Comparison of ENCODE assay signal across 1 cellular context in genomic region chr12:62250671-62251608, GRCh38.
TF ChIP-seq lines count a peak whose summit lies in the region.

No MANE protein-coding gene starts in this region.

TF ChIP-seq in HepG2, 621 proteins besides CTCF, POLR2A, EP300 and RAD21 (continued from another document):
- TF ChIP-seq ZBTB25 (CRISPR knock-in tag; IDR thresholded peaks at IDR 0.05) (no peak), ZNF224 (CRISPR knock-in tag; IDR thresholded peaks at IDR 0.05) (no peak), U2AF1 (optimal IDR thresholded peaks at IDR 0.05; ENCODE audit: low read depth, low read length) (no peak), ZNF816 (CRISPR knock-in tag; IDR thresholded peaks at IDR 0.05; ENCODE audit: borderline replicate concordance) (no peak), SUZ12 (IDR thresholded peaks at IDR 0.05; ENCODE audit: low read depth, low read length) (no peak), ZNF614 (CRISPR knock-in tag; IDR thresholded peaks at IDR 0.05; ENCODE audit: borderline replicate concordance) (no peak), ZNF768 (CRISPR knock-in tag; IDR thresholded peaks at IDR 0.05) (no peak), ZNF775 (CRISPR knock-in tag; IDR thresholded peaks at IDR 0.05; ENCODE audit: borderline replicate concordance) (no peak), ZNF18 (CRISPR knock-in tag; IDR thresholded peaks at IDR 0.05; ENCODE audit: insufficient replicate concordance) (no peak), BCL6 (CRISPR knock-in tag; IDR thresholded peaks at IDR 0.05) (no peak), MTF1 (CRISPR knock-in tag; IDR thresholded peaks at IDR 0.05) (no peak), TOPORS (CRISPR knock-in tag; IDR thresholded peaks at IDR 0.05) (no peak), ZNF672 (CRISPR knock-in tag; IDR thresholded peaks at IDR 0.05) (no peak)
